19 cellular contexts compared by ENCODE assay signal in genomic region chr12:117809509-117809908, GRCh38.
"Had no signal": no experiment of that assay in that cellular context is flagged by ENCODE, and none has a peak within 500 bp of the region (broad histone marks: within the 10 kb centered on the region; RNA-seq: fewer than 3 reads in every experiment).

No MANE protein-coding gene starts in this region.

- H3K9me3 ChIP-seq: colonic mucosa, left lung, lower lobe of right lung, mucosa of descending colon had no signal

- H3K4me3 ChIP-seq: colonic mucosa, heart right ventricle, left lung, lower lobe of right lung, mucosa of descending colon had no signal

- H3K36me3 ChIP-seq: colonic mucosa, heart right ventricle, left lung, lower lobe of right lung had no signal

- H3K27me3 ChIP-seq: colonic mucosa, foreskin keratinocyte had no signal

- DNase-seq: colonic mucosa; cortex of kidney; effector CD8-positive, alpha-beta T cell; effector memory CD8-positive, alpha-beta T cell; endodermal cell; erythroblast; foreskin keratinocyte; glutamatergic neuron; head of caudate nucleus; heart right ventricle; hippocampal formation; left cardiac atrium; left lung; left ventricle myocardium superior; lower lobe of right lung; mesenchymal stem cell; mucosa of descending colon; naive thymus-derived CD4-positive, alpha-beta T cell had no signal

- H3K4me1 ChIP-seq: colonic mucosa, foreskin keratinocyte, heart right ventricle, left lung, lower lobe of right lung had no signal

- H3K27ac ChIP-seq: colonic mucosa, epithelial cell of prostate, foreskin keratinocyte, heart right ventricle, left lung, lower lobe of right lung had no signal
